In genomic region chr2:36445191-36445590, GRCh38 we compare ENCODE assay signal across 25 cellular contexts.
DNase-seq lines count a peak whose midpoint lies in the region; ATAC-seq and TF ChIP-seq lines count a peak whose summit lies in the region.
"Had no signal": no experiment of that assay in that cellular context is flagged by ENCODE, and none has a peak within 500 bp of the region (broad histone marks: within the 10 kb centered on the region; RNA-seq: fewer than 3 reads in every experiment).

No MANE protein-coding gene starts in this region.

- H2BK15ac ChIP-seq in IMR-90 (ENCODE audit: low read depth, low read length) = no peak overlapping the region

- H3K9me1 ChIP-seq in IMR-90 (ENCODE audit: insufficient read depth, low read length) = peaks cover 37% of the 10 kb centered on the region

- peaks cover 6 to 13% (median 8%) of the 10 kb centered on the region in 4 donors for H3K4me1 Mint-ChIP-seq in naive thymus-derived CD8-positive, alpha-beta T cell

- H2AK9ac ChIP-seq in IMR-90 (replicated peaks; ENCODE audit: low read depth, low read length, poor library complexity) = no peak overlapping the region

- H3K27ac ChIP-seq in IMR-90 (ENCODE audit: insufficient read depth, low read length) = no peak overlapping the region
- H3K27ac ChIP-seq: suprapubic skin, vagina had no signal

- BruUV-seq in IMR-90 (replicated peaks; lab: Mats Ljungman, UMichigan) = no TSS peak

- H2BK20ac ChIP-seq in IMR-90 (ENCODE audit: low read depth, low read length) = no peak overlapping the region; the same call in 1 of the 2 replicates

- peaks cover 59 to 82% of the 10 kb centered on the region in 2 experiments for H3K79me1 ChIP-seq in IMR-90 (ENCODE audit: low read depth in 1 of 2, low read length in 2 of 2)

- H3K27ac Mint-ChIP-seq in naive thymus-derived CD8-positive, alpha-beta T cell = no peak overlapping the region
- H3K27ac Mint-ChIP-seq: activated T-cell treated with anti-CD3 and anti-CD28 coated beads, Interleukin-2, amount 50 U/mL, for 72 hours; CD4-positive, alpha-beta T cell; IgD-negative memory B cell; stimulated activated naive B cell treated with anti-CD40 and anti-IgM and Interleukin-4, amounts not matched to agents 10 μg/mL and 1 μg/mL and 100 μg/mL, for 72 hours had no signal

- H3K9me3 Mint-ChIP-seq in naive thymus-derived CD8-positive, alpha-beta T cell = no peaks in the 10 kb centered on the region
- H3K9me3 Mint-ChIP-seq: activated T-cell treated with anti-CD3 and anti-CD28 coated beads, Interleukin-2, amount 50 U/mL, for 72 hours; CD4-positive, alpha-beta T cell; IgD-negative memory B cell; stimulated activated naive B cell treated with anti-CD40 and anti-IgM and Interleukin-4, amounts not matched to agents 10 μg/mL and 1 μg/mL and 100 μg/mL, for 72 hours had no signal

- intact Hi-C loops in IMR-90 (cut with micrococcal nuclease) = no loop called here

- CTCF ChIA-PET in IMR-90 (lab: Yijun Ruan, JAX) = no interaction called here

- H3K9ac ChIP-seq in IMR-90 (ENCODE audit: low read depth, low read length) = no peak overlapping the region

- H3K36me3 ChIP-seq in IMR-90 (ENCODE audit: control insufficient read depth, insufficient read depth, low read length) = peaks cover 45% of the 10 kb centered on the region

- dilution Hi-C loops in IMR-90 (cut with HindIII; ENCODE audit: low sequenced_read_pairs, unreplicated experiment) = no loop called here

- H2BK120ac ChIP-seq in IMR-90 (ENCODE audit: low read depth, low read length) = no peak overlapping the region

- in situ Hi-C loops in IMR-90 (cut with MboI; ENCODE audit: low sequenced_read_pairs) (no loop called here), astrocyte of the spinal cord (cut with HindIII; ENCODE audit: low sequenced_read_pairs) (no loop called here)

- no peak overlapping the region for H3K4me3 ChIP-seq in IMR-90 (ENCODE audit: insufficient read depth, low read depth, low read length)
- H3K4me3 ChIP-seq in astrocyte of the spinal cord (ENCODE audit: low read depth, low read length) = no peak overlapping the region
- H3K4me3 ChIP-seq: suprapubic skin, vagina had no signal

- H2AFZ ChIP-seq in IMR-90 (replicated peaks; ENCODE audit: low read length, poor library complexity) = no peak overlapping the region

- H2AK5ac ChIP-seq in IMR-90 (ENCODE audit: low read depth, low read length) = no peak overlapping the region; the same call in 1 of the 2 replicates

- H3K27me3 Mint-ChIP-seq in naive thymus-derived CD8-positive, alpha-beta T cell = peaks cover 0 to 6% (median 3%) of the 10 kb centered on the region in 5 donors
- H3K27me3 Mint-ChIP-seq: CD4-positive, alpha-beta T cell; stimulated activated naive B cell treated with anti-CD40 and anti-IgM and Interleukin-4, amounts not matched to agents 10 μg/mL and 1 μg/mL and 100 μg/mL, for 72 hours had no signal

- peak overlapping the region in 1 of 2 experiments; percentile 52; a peak in 1 of 4 replicates for H4K8ac ChIP-seq in IMR-90 (ENCODE audit: low read depth in 2 of 2, low read length in 2 of 2)

- H3K4me2 ChIP-seq in IMR-90 (ENCODE audit: low read depth, low read length) = no peak overlapping the region

- H3K4me3 Mint-ChIP-seq in naive thymus-derived CD8-positive, alpha-beta T cell = no peak overlapping the region
- H3K4me3 Mint-ChIP-seq: activated T-cell treated with anti-CD3 and anti-CD28 coated beads, Interleukin-2, amount 50 U/mL, for 72 hours; CD4-positive, alpha-beta T cell; IgD-negative memory B cell; stimulated activated naive B cell treated with anti-CD40 and anti-IgM and Interleukin-4, amounts not matched to agents 10 μg/mL and 1 μg/mL and 100 μg/mL, for 72 hours had no signal

- TF ChIP-seq CTCF in IMR-90 (conservative IDR thresholded peaks at IDR 0.05; ENCODE audit: low read depth, low read length) = no peak
- no peak for TF ChIP-seq CTCF in astrocyte of the spinal cord (IDR thresholded peaks at IDR 0.05; ENCODE audit: low read depth, low read length)

- no peaks in the 10 kb centered on the region for H3K36me3 Mint-ChIP-seq in naive thymus-derived CD8-positive, alpha-beta T cell
- H3K36me3 Mint-ChIP-seq: IgD-negative memory B cell had no signal

- H3K27me3 ChIP-seq in IMR-90 (ENCODE audit: control insufficient read depth, insufficient read depth, low read length) = no peaks in the 10 kb centered on the region
- H3K27me3 ChIP-seq: suprapubic skin, vagina had no signal

- peak overlapping the region; percentile 33; the same call in 1 of the 2 replicates for H3K14ac ChIP-seq in IMR-90 (replicated peaks; ENCODE audit: low read depth, low read length)

- no peaks in the 10 kb centered on the region for H3K9me3 ChIP-seq in IMR-90 (ENCODE audit: control insufficient read depth, insufficient read depth, low read length)
- H3K9me3 ChIP-seq: suprapubic skin, vagina had no signal

- POLR2A ChIA-PET in IMR-90 (lab: Charles Lee; ENCODE audit: unreplicated experiment) = no interaction called here
- POLR2A ChIA-PET in naive thymus-derived CD8-positive, alpha-beta T cell (lab: Charles Lee) = no interaction called here

- peak overlapping the region; percentile 1; the same call in 1 of the 2 replicates for H3K4ac ChIP-seq in IMR-90 (ENCODE audit: low read depth, low read length)

- no peak for TF ChIP-seq RAD21 in IMR-90 (IDR thresholded peaks at IDR 0.05; ENCODE audit: low read length)

- peak overlapping the region; percentile 77 for H2BK5ac ChIP-seq in IMR-90 (ENCODE audit: low read depth, low read length, poor library complexity, severe bottlenecking)

- WGBS in IMR-90 (ENCODE audit: extremely low coverage in 2 of 2, insufficient read length in 1 of 2), 2 experiments = 100% methylated on average over 1 of the region's 6 CpGs; no CpG with 5 or more reads in 1 of the 2 experiments

- DNase-seq in IMR-90 = no peak
- DNase-seq in astrocyte of the spinal cord (ENCODE audit: low read depth, low spot score) = peak; percentile 49
- peak; percentile 39 for DNase-seq in iris pigment epithelial cell (ENCODE audit: low read depth)
- DNase-seq in retina = peak; percentile 35
- DNase-seq in DMS79 (lab: John Stamatoyannopoulos, UW) = no peak
- no peak for DNase-seq in SHP77 treated with DMSO at 0.1 percent for 48 hours (lab: John Stamatoyannopoulos, UW)
- no peak for DNase-seq in naive thymus-derived CD8-positive, alpha-beta T cell
- DNase-seq: activated CD4-positive, alpha-beta T cell treated with anti-CD3 and anti-CD28 coated beads, Interleukin-2, amount 50 U/mL, for 4 hours; activated CD4-positive, CD25-positive, alpha-beta regulatory T cell; activated naive CD4-positive, alpha-beta T cell treated with anti-CD3 and anti-CD28 coated beads, Interleukin-2, amount 50 U/mL, for 16 hours; activated T-cell treated with anti-CD3 and anti-CD28 coated beads, Interleukin-2, amount 50 U/mL, for 72 hours; amniotic stem cell; CD4-positive, alpha-beta T cell; GOT3; NCI-H2081 treated with DMSO at 0.1 percent for 48 hours; NCI-H226; NCI-H69; SIG-M5; stimulated activated CD4-positive, alpha-beta T cell treated with anti-CD3 and anti-CD28 coated beads, Interleukin-4, amount 100 ng/mL, for 4 hours; stimulated activated naive B cell treated with anti-CD40 and anti-IgM and Interleukin-4, amounts not matched to agents 10 μg/mL and 1 μg/mL and 100 μg/mL, for 72 hours had no signal

- peak overlapping the region; percentile 9; the same call in 1 of the 2 replicates for H3K18ac ChIP-seq in IMR-90 (ENCODE audit: low read depth, low read length)

- no peak overlapping the region; the same call in 1 of the 2 replicates for H4K5ac ChIP-seq in IMR-90 (ENCODE audit: low read depth, low read length)

- no peak overlapping the region for H4K91ac ChIP-seq in IMR-90 (ENCODE audit: insufficient read depth, low read depth, low read length)

- H3K23ac ChIP-seq in IMR-90 (ENCODE audit: low read depth, low read length) = peak overlapping the region; percentile 55; the same call in 1 of the 2 replicates

- no peak for TF ChIP-seq POLR2A in IMR-90 (IDR thresholded peaks at IDR 0.05; ENCODE audit: low read depth, low read length)

- peaks cover 24% of the 10 kb centered on the region; the same call in 1 of the 2 replicates for H4K20me1 ChIP-seq in IMR-90 (ENCODE audit: insufficient read depth, low read length)

- H3K56ac ChIP-seq in IMR-90 (ENCODE audit: extremely low read depth, insufficient read depth, low read length) = no peak overlapping the region

- ATAC-seq in IMR-90 (ENCODE audit: low read depth) (no peak), HG03039 (IDR thresholded peaks at IDR 0.05; ENCODE audit: unreplicated experiment) (no peak)
- ATAC-seq in naive thymus-derived CD8-positive, alpha-beta T cell = no peak
- ATAC-seq: activated T-cell treated with anti-CD3 and anti-CD28 coated beads, Interleukin-2, amount 50 U/mL, for 72 hours; sciatic nerve; stimulated activated naive B cell treated with anti-CD40 and anti-IgM and Interleukin-4, amounts not matched to agents 10 μg/mL and 1 μg/mL and 100 μg/mL, for 72 hours had no signal

- H3K4me1 ChIP-seq in IMR-90 (ENCODE audit: control insufficient read depth, insufficient read depth, low read length) = peaks cover 25% of the 10 kb centered on the region

TF ChIP-seq in IMR-90, 13 proteins besides CTCF, POLR2A, EP300 and RAD21 (continues in another document):
- TF ChIP-seq CEBPB (IDR thresholded peaks at IDR 0.05; ENCODE audit: low read depth, low read length) = no peak
- no peak for TF ChIP-seq BHLHE40 (IDR thresholded peaks at IDR 0.05; ENCODE audit: low read depth, low read length)
- TF ChIP-seq USF2 (IDR thresholded peaks at IDR 0.05; ENCODE audit: low read depth, low read length) = no peak
- TF ChIP-seq MXI1 (IDR thresholded peaks at IDR 0.05; ENCODE audit: borderline replicate concordance, low read depth, low read length) = no peak
- TF ChIP-seq RFX5 (IDR thresholded peaks at IDR 0.05; ENCODE audit: low read depth, low read length) = no peak
- TF ChIP-seq ELK1 (IDR thresholded peaks at IDR 0.05; ENCODE audit: borderline replicate concordance, low read depth, low read length) = no peak
- no peak for TF ChIP-seq MAFK (IDR thresholded peaks at IDR 0.05; ENCODE audit: low read depth, low read length)
- no peak for TF ChIP-seq RCOR1 (IDR thresholded peaks at IDR 0.05; ENCODE audit: insufficient replicate concordance, low read length)

Comparison
In these comparisons a context has a peak if more than half of its experiments do, and no peak if none do; other contexts are left out.
1. DNase-seq: peak in astrocyte of the spinal cord (single experiment), iris pigment epithelial cell (single experiment) and retina (single experiment); none in IMR-90 (single experiment), DMS79 (single experiment), SHP77 treated with DMSO at 0.1 percent for 48 hours (single experiment) and naive thymus-derived CD8-positive, alpha-beta T cell (0 of 10).